ENCODE assay signal across 1 cellular context in the genomic region with DNA sequence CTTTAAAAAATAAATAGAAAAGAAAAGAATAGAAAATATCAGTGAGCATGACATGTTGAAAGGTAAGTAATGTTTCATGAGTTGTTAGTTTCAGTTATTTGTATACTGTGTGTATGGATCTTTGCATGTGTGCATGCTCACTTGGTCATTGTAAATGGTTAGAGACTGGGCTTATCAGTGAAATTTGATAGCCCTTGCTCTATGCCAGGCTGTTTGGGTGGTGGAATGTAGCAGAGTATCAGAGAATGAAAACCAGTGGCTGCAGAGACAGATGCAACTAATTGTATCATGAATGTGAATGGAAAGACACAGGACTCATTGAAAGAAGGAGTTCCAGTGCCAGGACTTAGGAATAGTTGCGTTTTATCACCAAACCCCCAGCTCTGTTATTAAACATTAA.
TF ChIP-seq lines count a peak whose summit lies in the region.

No MANE protein-coding gene starts in this region.

TF ChIP-seq in HepG2, 621 proteins besides CTCF, POLR2A, EP300 and RAD21 (continued from another document):
- TF ChIP-seq ZNF256 (CRISPR knock-in tag; conservative IDR thresholded peaks at IDR 0.05) (no peak), PTBP1 (IDR thresholded peaks at IDR 0.05; ENCODE audit: low read depth, low read length, poor library complexity, severe bottlenecking) (no peak)
- TF ChIP-seq, protein P1, sequence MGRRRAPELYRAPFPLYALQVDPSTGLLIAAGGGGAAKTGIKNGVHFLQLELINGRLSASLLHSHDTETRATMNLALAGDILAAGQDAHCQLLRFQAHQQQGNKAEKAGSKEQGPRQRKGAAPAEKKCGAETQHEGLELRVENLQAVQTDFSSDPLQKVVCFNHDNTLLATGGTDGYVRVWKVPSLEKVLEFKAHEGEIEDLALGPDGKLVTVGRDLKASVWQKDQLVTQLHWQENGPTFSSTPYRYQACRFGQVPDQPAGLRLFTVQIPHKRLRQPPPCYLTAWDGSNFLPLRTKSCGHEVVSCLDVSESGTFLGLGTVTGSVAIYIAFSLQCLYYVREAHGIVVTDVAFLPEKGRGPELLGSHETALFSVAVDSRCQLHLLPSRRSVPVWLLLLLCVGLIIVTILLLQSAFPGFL (CRISPR knock-in tag; IDR thresholded peaks at IDR 0.05), result no peak
